ENCODE assay signal across 25 cellular contexts in the genomic region with DNA sequence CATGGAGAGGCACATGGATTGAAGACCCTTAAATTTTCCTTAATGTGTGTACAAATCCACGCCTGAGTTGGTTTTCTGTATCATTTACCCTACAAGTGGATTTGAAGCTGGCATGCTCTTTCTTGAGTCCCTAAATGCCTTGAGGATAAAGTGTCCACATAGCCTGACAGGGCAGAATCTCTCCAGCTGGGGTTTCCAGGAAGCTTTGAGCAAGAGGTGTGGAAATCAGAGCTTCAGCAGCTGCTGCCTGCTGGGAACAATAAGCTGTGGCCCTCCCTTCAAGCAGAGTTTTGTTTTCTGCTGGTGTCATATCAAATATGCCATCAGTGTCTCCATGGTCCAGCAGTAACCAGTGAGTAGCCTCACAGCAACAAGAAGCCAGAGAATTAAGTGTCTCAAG.
"Had no signal": no experiment of that assay in that cellular context is flagged by ENCODE, and none has a peak within 500 bp of the region (broad histone marks: within the 10 kb centered on the region; RNA-seq: fewer than 3 reads in every experiment).

No MANE protein-coding gene starts in this region.

- H3K27ac ChIP-seq: esophagus muscularis mucosa, gastrocnemius medialis, neural progenitor cell, spleen, thoracic aorta, upper lobe of left lung had no signal

- H3K9me3 ChIP-seq: esophagus muscularis mucosa, gastrocnemius medialis, spleen, thoracic aorta, upper lobe of left lung had no signal

- H3K4me1 ChIP-seq: esophagus muscularis mucosa, gastrocnemius medialis, spleen, upper lobe of left lung had no signal

- H3K36me3 Mint-ChIP-seq: activated naive CD4-positive, alpha-beta T cell treated with anti-CD3 and anti-CD28 coated beads, Interleukin-2, amount 50 U/mL, for 72 hours; mesothelial cell of epicardium; naive thymus-derived CD8-positive, alpha-beta T cell; neural progenitor cell had no signal

- H3K27me3 ChIP-seq: esophagus muscularis mucosa, gastrocnemius medialis, neural progenitor cell, upper lobe of left lung had no signal

- H3K9ac ChIP-seq: neural progenitor cell had no signal

- H3K4me3 ChIP-seq: esophagus muscularis mucosa, gastrocnemius medialis, neural progenitor cell, spleen, thoracic aorta, upper lobe of left lung had no signal

- H3K4me1 Mint-ChIP-seq: activated T-helper 17 cell treated with anti-CD3 and anti-CD28 coated beads, Interleukin-2, amount 50 U/mL, for 72 hours; central memory CD8-positive, alpha-beta T cell had no signal

- DNase-seq: activated CD4-positive, alpha-beta T cell treated with anti-CD3 and anti-CD28 coated beads for 1 hour; activated CD4-positive, alpha-beta T cell treated with anti-CD3 and anti-CD28 coated beads, Interleukin-2, amount 50 U/mL, for 1 hour; activated CD8-positive, alpha-beta memory T cell treated with anti-CD3 and anti-CD28 coated beads for 24 hours; activated CD8-positive, alpha-beta memory T cell treated with anti-CD3 and anti-CD28 coated beads, Interleukin-2, amount 50 U/mL, for 4 hours; activated T-cell treated with anti-CD3 and anti-CD28 coated beads, Interleukin-2, amount 50 U/mL, for 24 hours; effector memory CD4-positive, alpha-beta T cell; gastrocnemius medialis; hypothalamus; left ventricle myocardium superior; mammary epithelial cell; naive thymus-derived CD8-positive, alpha-beta T cell; retina; spleen; stimulated activated CD4-positive, alpha-beta T cell treated with anti-CD3 and anti-CD28 coated beads, Interleukin-4, amount 100 ng/mL, for 1 hour; stimulated activated naive CD4-positive, alpha-beta T cell; T-helper 9 cell; upper lobe of left lung had no signal

- H3K27ac Mint-ChIP-seq: activated T-cell treated with anti-CD3 and anti-CD28 coated beads, Interleukin-2, amount 50 U/mL, for 24 hours; activated T-helper 17 cell treated with anti-CD3 and anti-CD28 coated beads, Interleukin-2, amount 50 U/mL, for 72 hours; mesothelial cell of epicardium; naive thymus-derived CD8-positive, alpha-beta T cell; progenitor cell of endocrine pancreas had no signal

- H3K4me2 ChIP-seq: neural progenitor cell had no signal

- H3K9me3 Mint-ChIP-seq: activated naive CD4-positive, alpha-beta T cell treated with anti-CD3 and anti-CD28 coated beads, Interleukin-2, amount 50 U/mL, for 72 hours; activated T-cell treated with anti-CD3 and anti-CD28 coated beads, Interleukin-2, amount 50 U/mL, for 24 hours; activated T-helper 17 cell treated with anti-CD3 and anti-CD28 coated beads, Interleukin-2, amount 50 U/mL, for 72 hours; mesothelial cell of epicardium; neural progenitor cell had no signal

- H3K27me3 Mint-ChIP-seq: activated T-cell treated with anti-CD3 and anti-CD28 coated beads, Interleukin-2, amount 50 U/mL, for 24 hours; activated T-helper 17 cell treated with anti-CD3 and anti-CD28 coated beads, Interleukin-2, amount 50 U/mL, for 72 hours; central memory CD8-positive, alpha-beta T cell had no signal

- H3K4me3 Mint-ChIP-seq: activated T-cell treated with anti-CD3 and anti-CD28 coated beads, Interleukin-2, amount 50 U/mL, for 24 hours; activated T-helper 17 cell treated with anti-CD3 and anti-CD28 coated beads, Interleukin-2, amount 50 U/mL, for 72 hours; central memory CD8-positive, alpha-beta T cell; mesothelial cell of epicardium; naive thymus-derived CD8-positive, alpha-beta T cell; neural progenitor cell had no signal

- ATAC-seq: activated naive CD4-positive, alpha-beta T cell treated with anti-CD3 and anti-CD28 coated beads, Interleukin-2, amount 50 U/mL, for 72 hours; activated T-helper 17 cell treated with anti-CD3 and anti-CD28 coated beads, Interleukin-2, amount 50 U/mL, for 72 hours; gastrocnemius medialis; left ventricle myocardium superior; naive thymus-derived CD8-positive, alpha-beta T cell had no signal

- H3K36me3 ChIP-seq: esophagus muscularis mucosa, gastrocnemius medialis, neural progenitor cell, spleen, thoracic aorta, upper lobe of left lung had no signal
